Comparison of ENCODE assay signal across 15 cellular contexts in the genomic region with DNA sequence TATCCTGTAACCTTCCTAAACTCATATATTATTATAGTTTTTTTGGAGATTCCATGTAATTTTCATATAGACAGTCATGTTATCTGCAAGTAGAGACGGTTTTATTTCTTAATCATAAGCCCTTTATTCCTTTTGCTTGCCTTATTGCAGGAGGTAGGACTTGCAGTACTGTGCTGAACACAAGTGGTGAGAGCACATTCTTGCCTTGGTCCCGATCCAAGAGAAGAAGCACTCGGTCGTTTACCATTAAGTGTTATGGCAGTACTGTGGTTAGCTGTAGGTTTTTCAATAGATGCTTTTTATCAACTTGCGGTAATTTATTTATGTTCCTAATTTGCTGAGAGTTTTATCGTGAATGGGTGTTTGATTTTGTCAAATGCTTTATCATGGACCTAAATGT.
A peak's percentile ranks its signal among the peaks of the same experiment; 100 is the strongest.
DNase-seq lines count a peak whose midpoint lies in the region; ATAC-seq and TF ChIP-seq lines count a peak whose summit lies in the region.
"Had no signal": no experiment of that assay in that cellular context is flagged by ENCODE, and none has a peak within 500 bp of the region (broad histone marks: within the 10 kb centered on the region; RNA-seq: fewer than 3 reads in every experiment).

No MANE protein-coding gene starts in this region.

- no peak overlapping the region for H3K4me3 ChIP-seq in choroid plexus epithelial cell (ENCODE audit: low read depth, low read length)
- no peak overlapping the region for H3K4me3 ChIP-seq in osteoblast (ENCODE audit: insufficient read depth, low read length)
- H3K4me3 ChIP-seq in PC-3 (ENCODE audit: low read length): no peak overlapping the region
- H3K4me3 ChIP-seq: HAP-1 had no signal

- DNase-seq in DMS79 (lab: John Stamatoyannopoulos, UW) (peak; percentile 19), LHCN-M2 (ENCODE audit: low read depth) (peak; percentile 32), choroid plexus epithelial cell (ENCODE audit: low read depth) (peak; percentile 72), osteoblast (ENCODE audit: insufficient read length, low spot score, missing footprints) (no peak), SIG-M5 (lab: John Stamatoyannopoulos, UW) (no peak), PC-3 (no peak)
- no peak for DNase-seq in activated CD4-positive, alpha-beta T cell treated with anti-CD3 and anti-CD28 coated beads for 48 hours
- DNase-seq: ACHN; Caco-2; CD4-positive, CD25-positive, alpha-beta regulatory T cell; MV-4-11; NCI-H1417; NCI-H187 treated with DMSO at 0.1 percent for 48 hours; NCI-H446 treated with DMSO at 0.1 percent for 48 hours had no signal

- no TSS peak for BruUV-seq in PC-3 (replicated peaks; lab: Mats Ljungman, UMichigan)

- no peaks in the 10 kb centered on the region for H3K9me2 ChIP-seq in PC-3 (replicated peaks; ENCODE audit: low read length)

- TF ChIP-seq CTCF in choroid plexus epithelial cell (conservative IDR thresholded peaks at IDR 0.05; ENCODE audit: low read depth, low read length) (no peak), osteoblast (IDR thresholded peaks at IDR 0.05; ENCODE audit: extremely low read depth, low read depth, low read length) (no peak), PC-3 (conservative IDR thresholded peaks at IDR 0.05; ENCODE audit: low read depth, low read length) (no peak)

- POLR2A ChIA-PET in PC-3 (lab: Charles Lee; ENCODE audit: unreplicated experiment): no interaction called here

- H3K36me3 ChIP-seq in osteoblast (ENCODE audit: insufficient read depth, low read length): no peaks in the 10 kb centered on the region
- H3K36me3 ChIP-seq in PC-3 (ENCODE audit: low read depth, low read length): no peaks in the 10 kb centered on the region
- H3K36me3 ChIP-seq: HAP-1 had no signal

- H3K27ac ChIP-seq in osteoblast (ENCODE audit: low read depth, low read length) (peak overlapping the region; percentile 57), PC-3 (ENCODE audit: low read length) (no peak overlapping the region)

- CTCF ChIA-PET in PC-3 (lab: Charles Lee): interaction anchor here (0.6 kb wide), 1 partner anchor 40 kb away, joined by 4 read pairs; no protein-coding TSS in a partner anchor

- H3K4me1 ChIP-seq in osteoblast (ENCODE audit: insufficient read depth, low read length) (peaks cover 21% of the 10 kb centered on the region), PC-3 (ENCODE audit: insufficient read depth, low read length) (peaks cover 17% of the 10 kb centered on the region)
- H3K4me1 ChIP-seq: Caco-2, HAP-1 had no signal

- H3K27me3 ChIP-seq in osteoblast (ENCODE audit: insufficient read depth, low read length): no peaks in the 10 kb centered on the region
- no peaks in the 10 kb centered on the region for H3K27me3 ChIP-seq in PC-3 (ENCODE audit: low read length)

- no peak overlapping the region for H2AFZ ChIP-seq in osteoblast (ENCODE audit: low read length)
- H2AFZ ChIP-seq in PC-3 (ENCODE audit: low read length): no peak overlapping the region

- no peaks in the 10 kb centered on the region for H4K20me1 ChIP-seq in osteoblast (ENCODE audit: insufficient read depth, low read length)
- H4K20me1 ChIP-seq in PC-3 (ENCODE audit: low read length): no peaks in the 10 kb centered on the region

- no peaks in the 10 kb centered on the region for H3K9me3 ChIP-seq in osteoblast (ENCODE audit: low read depth, low read length)
- no peaks in the 10 kb centered on the region for H3K9me3 ChIP-seq in PC-3 (ENCODE audit: low read length)
- H3K9me3 ChIP-seq: Caco-2, HAP-1 had no signal

- ATAC-seq in PC-3: no peak

- H3K79me2 ChIP-seq in osteoblast (ENCODE audit: insufficient read depth, low read length) (no peaks in the 10 kb centered on the region), PC-3 (ENCODE audit: low read length) (no peaks in the 10 kb centered on the region)

- no peak overlapping the region for H3K4me2 ChIP-seq in osteoblast (ENCODE audit: insufficient read depth, low read length)
- no peak overlapping the region for H3K4me2 ChIP-seq in PC-3 (ENCODE audit: low read length)

- intact Hi-C loops in PC-3 (cut with micrococcal nuclease): no loop called here

- no peak overlapping the region for H3K9ac ChIP-seq in PC-3 (ENCODE audit: low read length)

- no peaks in the 10 kb centered on the region for H3F3A ChIP-seq in PC-3 (ENCODE audit: low read length, unreplicated experiment)

Comparison
In these comparisons a context has a peak if more than half of its experiments do, and no peak if none do; other contexts are left out.
1. DNase-seq: peak in DMS79 (single experiment), LHCN-M2 (single experiment) and choroid plexus epithelial cell (single experiment); none in osteoblast (single experiment), activated CD4-positive, alpha-beta T cell treated with anti-CD3 and anti-CD28 coated beads for 48 hours (single experiment), SIG-M5 (single experiment) and PC-3 (single experiment).